Comparison of ENCODE assay signal across 19 cellular contexts in genomic region chr11:30936476-30936875, GRCh38.
DNase-seq lines count a peak whose midpoint lies in the region; TF ChIP-seq lines count a peak whose summit lies in the region.
"Had no signal": no experiment of that assay in that cellular context is flagged by ENCODE, and none has a peak within 500 bp of the region (broad histone marks: within the 10 kb centered on the region; RNA-seq: fewer than 3 reads in every experiment).

No MANE protein-coding gene starts in this region.

- in situ Hi-C loops in mammary epithelial cell (cut with MboI; ENCODE audit: low sequenced_read_pairs in 2 of 2): no loop called here

- no peaks in the 10 kb centered on the region for H3K27me3 ChIP-seq in mammary epithelial cell (ENCODE audit: insufficient read depth, low read length)
- H3K27me3 ChIP-seq: SJCRH30 had no signal

- dilution Hi-C loops in mammary epithelial cell (cut with HindIII; ENCODE audit: low sequenced_read_pairs): no loop called here

- H3K79me2 ChIP-seq in mammary epithelial cell (ENCODE audit: insufficient read depth, low read length): no peaks in the 10 kb centered on the region

- H3K4me3 ChIP-seq in cardiac fibroblast (replicated peaks in 1 of 2; ENCODE audit: low read depth in 2 of 2, low read length in 2 of 2) (no peak overlapping the region), mammary epithelial cell (replicated peaks in 1 of 3; ENCODE audit: insufficient read depth in 1 of 3, low read depth in 2 of 3, low read length in 3 of 3) (no peak overlapping the region)
- H3K4me3 ChIP-seq: K562, SJCRH30 had no signal

- no peaks in the 10 kb centered on the region for H3K36me3 ChIP-seq in mammary epithelial cell (ENCODE audit: insufficient read depth, low read length)
- H3K36me3 ChIP-seq: SJCRH30 had no signal

- intact Hi-C loops in mammary epithelial cell (cut with micrococcal nuclease): no loop called here

- H3K4me1 ChIP-seq in mammary epithelial cell (ENCODE audit: insufficient read depth, low read length): no peaks in the 10 kb centered on the region
- H3K4me1 ChIP-seq: SJCRH30 had no signal

- H3K9ac ChIP-seq in mammary epithelial cell (ENCODE audit: insufficient read depth, low read length): no peak overlapping the region

- no TSS peak for BruUV-seq in mammary epithelial cell (replicated peaks; lab: Mats Ljungman, UMichigan)

- TF ChIP-seq CTCF in cardiac fibroblast (IDR thresholded peaks at IDR 0.05; ENCODE audit: low read depth, low read length) (no peak), mammary epithelial cell (conservative IDR thresholded peaks at IDR 0.05 in 1 of 2, IDR thresholded peaks at IDR 0.05 in 1 of 2; ENCODE audit: extremely low read depth in 1 of 2, insufficient read depth in 1 of 2, low read depth in 1 of 2, low read length in 2 of 2) (no peak)

- CTCF ChIA-PET in mammary epithelial cell (lab: Charles Lee; ENCODE audit: low non-redundant PET): no interaction called here

- 86% methylated on average over 2 of the region's 2 CpGs for WGBS in mammary epithelial cell (ENCODE audit: low coverage, missing lambda C conversion rate)

- peak; percentile 66 for DNase-seq in LHCN-M2 (ENCODE audit: low read depth)
- peak; percentile 8 to 16 for DNase-seq in cardiac fibroblast (ENCODE audit: low read depth in 2 of 2)
- DNase-seq in left kidney (ENCODE audit: low read depth, low spot score): peak; percentile 9
- no peak for DNase-seq in mammary epithelial cell
- no peak for DNase-seq in activated CD4-positive, alpha-beta T cell treated with anti-CD3 and anti-CD28 coated beads for 1 hour
- DNase-seq in SIG-M5 (lab: John Stamatoyannopoulos, UW): no peak
- no peak for DNase-seq in NK-92 treated with Interleukin-12 subunit alpha and Interleukin-12 subunit beta, amount 100 ng/mL, for 24 hours (lab: John Stamatoyannopoulos, UW)
- DNase-seq: ACHN, COR-L47, DMS 273 treated with DMSO at 0.1 percent for 48 hours, DND-41, GDM1, GOT3, MV-4-11, NCI-H1694 treated with DMSO at 0.1 percent for 48 hours, NCI-H510A treated with DMSO at 0.1 percent for 48 hours, PC-3, SJCRH30 had no signal

- no peaks in the 10 kb centered on the region for H4K20me1 ChIP-seq in mammary epithelial cell (ENCODE audit: insufficient read depth, low read length)

- no peak overlapping the region for H3K27ac ChIP-seq in mammary epithelial cell (ENCODE audit: insufficient read depth, low read depth, low read length)
- H3K27ac ChIP-seq: SJCRH30 had no signal

- H3K4me2 ChIP-seq in mammary epithelial cell (ENCODE audit: insufficient read depth, low read depth, low read length): no peak overlapping the region

- H3K9me3 ChIP-seq in mammary epithelial cell (replicated peaks; ENCODE audit: insufficient read depth, low read length): no peaks in the 10 kb centered on the region
- H3K9me3 ChIP-seq: SJCRH30 had no signal

- no peak overlapping the region for H2AFZ ChIP-seq in mammary epithelial cell (ENCODE audit: low read depth, low read length)

Comparison
In these comparisons a context has a peak if more than half of its experiments do, and no peak if none do; other contexts are left out.
1. DNase-seq: peak in LHCN-M2 (single experiment), cardiac fibroblast (2 of 2) and left kidney (single experiment); none in mammary epithelial cell (single experiment), activated CD4-positive, alpha-beta T cell treated with anti-CD3 and anti-CD28 coated beads for 1 hour (single experiment), SIG-M5 (single experiment) and NK-92 treated with Interleukin-12 subunit alpha and Interleukin-12 subunit beta, amount 100 ng/mL, for 24 hours (single experiment).